Comparison of ENCODE assay signal across 29 cellular contexts in genomic region chr10:131280101-131280500, GRCh38. TPM values are rescaled to one million over a fixed set of nuclear protein-coding genes. Genes with fewer than 3 reads are reported as not detected.
"Had no signal": no experiment of that assay in that cellular context is flagged by ENCODE, and none has a peak within 500 bp of the region (broad histone marks: within the 10 kb centered on the region; RNA-seq: fewer than 3 reads in every experiment).

No MANE protein-coding gene starts in this region.

- H3K27ac ChIP-seq: KMS-11, PC-9, Peyer's patch, SJCRH30 had no signal

- H3K4me1 Mint-ChIP-seq: IgD-negative memory B cell had no signal

- DNase-seq: MV-4-11; NCI-H1048; NCI-H1105; NCI-H1417; NCI-H1436 treated with DMSO at 0.1 percent for 48 hours; NCI-H1694; NCI-H187 treated with DMSO at 0.1 percent for 48 hours; NCI-H2029 treated with DMSO at 0.1 percent for 48 hours; NCI-H2107; NCI-H2227 treated with DMSO at 0.1 percent for 48 hours; NCI-H446 treated with DMSO at 0.1 percent for 48 hours; NCI-H510A treated with DMSO at 0.1 percent for 48 hours; NCI-H526; NCI-H748 treated with DMSO at 0.1 percent for 48 hours; NK-92 treated with Interleukin-12 subunit alpha and Interleukin-12 subunit beta, amount 100 ng/mL, for 24 hours; OCI-M1; PC-9; Peyer's patch; SHP77 treated with DMSO at 0.1 percent for 48 hours; SJCRH30; T-helper 1 cell had no signal

- H3K36me3 Mint-ChIP-seq: IgD-negative memory B cell had no signal

- H3K9ac ChIP-seq: KMS-11 had no signal

- FAIRE-seq: K562 had no signal

- H3K9me3 ChIP-seq: SJCRH30 had no signal

- H3K27me3 Mint-ChIP-seq: IgD-negative memory B cell had no signal

- H3K36me3 ChIP-seq: Peyer's patch, SJCRH30 had no signal

- H3K4me1 ChIP-seq: Peyer's patch, SJCRH30 had no signal

- H3K27me3 ChIP-seq: Peyer's patch, SJCRH30 had no signal

- H3K4me3 ChIP-seq: K562, PC-9, Peyer's patch, SJCRH30 had no signal

RNA-seq across cellular contexts. Expression of gene TCERG1L, which starts 31.4 kb away (rescaled TPM):
- total RNA-seq: HT1080, K562, LHCN-M2, MCF 10A, PC-9, Peyer's patch, Right ventricle myocardium inferior, RPMI7951, SJCRH30 had no signal
- polyA plus RNA-seq: IgD-negative memory B cell, K562 had no signal
